10 cellular contexts compared by ENCODE assay signal in the genomic region with DNA sequence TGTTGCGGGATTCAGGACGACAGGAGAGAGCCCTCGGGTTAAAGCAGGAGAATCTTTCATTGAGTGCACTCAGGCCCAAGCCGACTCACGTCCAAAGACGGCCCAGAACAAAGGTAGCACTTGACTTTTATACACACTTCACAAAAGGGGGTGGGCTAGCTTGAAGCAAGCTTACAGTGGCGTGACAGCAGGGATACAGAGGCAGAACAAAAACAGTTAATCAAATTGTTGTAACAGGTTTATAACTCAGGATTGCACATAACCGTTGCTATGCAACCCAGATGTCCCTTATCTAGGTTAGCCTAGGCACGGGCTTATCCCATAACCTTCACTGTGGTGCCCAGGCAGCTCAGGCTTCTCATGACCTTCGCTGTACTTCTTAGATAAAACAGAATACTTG. TPM values are rescaled to one million over a fixed set of nuclear protein-coding genes. Genes with fewer than 3 reads are reported as not detected.
A peak's percentile ranks its signal among the peaks of the same experiment; 100 is the strongest.
DNase-seq lines count a peak whose midpoint lies in the region; TF ChIP-seq lines count a peak whose summit lies in the region.
"Had no signal": no experiment of that assay in that cellular context is flagged by ENCODE, and none has a peak within 500 bp of the region (broad histone marks: within the 10 kb centered on the region; RNA-seq: fewer than 3 reads in every experiment).

No MANE protein-coding gene starts in this region.

- H3K4me3 ChIP-seq in CD4-positive, alpha-beta memory T cell (ENCODE audit: low read length in 2 of 2): no peak overlapping the region
- no peak overlapping the region for H3K4me3 ChIP-seq in HAP-1

- peak overlapping the region in 5 of 8 donors; percentile 49 to 99 (median 53) for H3K4me3 Mint-ChIP-seq in CD4-positive, alpha-beta memory T cell

- POLR2A ChIA-PET in CD4-positive, alpha-beta memory T cell (lab: Charles Lee; ENCODE audit: partially characterized antibody): interaction anchor here (3.4 to 4.3 kb wide), 2 partner anchors 31 to 56 kb away, joined by 36 to 46 read pairs; a partner anchor contains a TSS
- POLR2A ChIA-PET in RWPE1 (lab: Yijun Ruan, JAX; ENCODE audit: low non-redundant PET): interaction anchor here (0.6 kb wide), 1 partner anchor 18 kb away, joined by 3 read pairs; no protein-coding TSS in a partner anchor

- in situ Hi-C loops in HAP-1 (cut with MboI; ENCODE audit: low sequenced_read_pairs): no loop called here

- peaks cover 17 to 39% (median 27%) of the 10 kb centered on the region in 4 donors for H3K4me1 Mint-ChIP-seq in CD4-positive, alpha-beta memory T cell

- H3K27ac ChIP-seq in CD4-positive, alpha-beta memory T cell (ENCODE audit: low read depth, low read length): no peak overlapping the region
- H3K27ac ChIP-seq in RWPE1: peak overlapping the region; percentile 97

- H3K9me3 ChIP-seq in CD4-positive, alpha-beta memory T cell (ENCODE audit: control insufficient read depth in 1 of 2, low read length in 2 of 2): no peaks in the 10 kb centered on the region
- H3K9me3 ChIP-seq in HAP-1: no peaks in the 10 kb centered on the region; the same call in 1 of the 2 replicates

- H3K4me1 ChIP-seq in CD4-positive, alpha-beta memory T cell (ENCODE audit: insufficient read depth, low read length): peaks cover 26% of the 10 kb centered on the region
- H3K4me1 ChIP-seq in HAP-1: peaks cover 19% of the 10 kb centered on the region

- no peaks in the 10 kb centered on the region for H3K27me3 Mint-ChIP-seq in CD4-positive, alpha-beta memory T cell

- peaks cover 18% of the 10 kb centered on the region for H3K36me3 ChIP-seq in CD4-positive, alpha-beta memory T cell (ENCODE audit: insufficient read depth, low read length)
- peaks cover 21% of the 10 kb centered on the region for H3K36me3 ChIP-seq in HAP-1 (replicated peaks)

- intact Hi-C loops in CD4-positive, alpha-beta memory T cell (cut with micrococcal nuclease): no loop called here

- H3K27me3 ChIP-seq in CD4-positive, alpha-beta memory T cell (ENCODE audit: insufficient read depth, low read length): no peaks in the 10 kb centered on the region
- no peaks in the 10 kb centered on the region for H3K27me3 ChIP-seq in HAP-1 (ENCODE audit: low read depth)

- CTCF ChIA-PET in CD4-positive, alpha-beta memory T cell (lab: Charles Lee; ENCODE audit: partially characterized antibody): no interaction called here
- CTCF ChIA-PET in RWPE1 (lab: Yijun Ruan, JAX): interaction anchor here (0.6 kb wide), 2 partner anchors 10 to 443 kb away, joined by 3 read pairs; no protein-coding TSS in a partner anchor

- H3K36me3 Mint-ChIP-seq in CD4-positive, alpha-beta memory T cell: peaks cover 5 to 30% of the 10 kb centered on the region in 2 donors

- peak overlapping the region in 3 of 7 donors; percentile 46 to 98 (median 72) for H3K27ac Mint-ChIP-seq in CD4-positive, alpha-beta memory T cell

- TF ChIP-seq CTCF in RWPE1 (conservative IDR thresholded peaks at IDR 0.05; ENCODE audit: low read depth): no peak

- no peak for DNase-seq in CD4-positive, alpha-beta memory T cell
- DNase-seq in HAP-1 (ENCODE audit: low spot score in 2 of 2) (peak; percentile 77 to 79), RWPE1 (ENCODE audit: low spot score) (no peak), iris pigment epithelial cell (ENCODE audit: low read depth) (peak; percentile 20), kidney tubule cell (ENCODE audit: low spot score) (no peak), Kasumi-1 (lab: John Stamatoyannopoulos, UW) (no peak)
- no peak for DNase-seq in central memory CD4-positive, alpha-beta T cell
- no peak for DNase-seq in stimulated activated CD4-positive, alpha-beta T cell treated with anti-CD3 and anti-CD28 coated beads, Interleukin-12 subunit alpha, Interleukin-12 subunit beta, amount 100 ng/mL, for 4 hours
- DNase-seq: mesendoderm, trophoblast cell had no signal

- peaks cover 0 to 5% (median 0%) of the 10 kb centered on the region in 8 donors for H3K9me3 Mint-ChIP-seq in CD4-positive, alpha-beta memory T cell

RNA-seq across cellular contexts. Expression of a gene that starts 2.0 kb away (rescaled TPM):
- total RNA-seq in CD4-positive, alpha-beta memory T cell: 10 to 100 TPM; 41.8 to 48.8 TPM
- polyA plus RNA-seq in CD4-positive, alpha-beta memory T cell: 10 to 100 TPM; 10.7 to 22.9 TPM

RNA-seq across cellular contexts. Expression of a gene that starts 7.0 kb away (rescaled TPM):
- total RNA-seq in CD4-positive, alpha-beta memory T cell: 10 to 100 TPM; 22.4 to 24.1 TPM
- polyA plus RNA-seq in CD4-positive, alpha-beta memory T cell: 1 to 10 TPM; 4.9 to 7.4 TPM

RNA-seq across cellular contexts. Expression of a gene that starts 30.8 kb away (rescaled TPM):
- total RNA-seq in CD4-positive, alpha-beta memory T cell: 100 to 1,000 TPM; 150 to 156 TPM
- 10 to 100 TPM; 40.7 to 57.9 TPM for polyA plus RNA-seq in CD4-positive, alpha-beta memory T cell

RNA-seq across cellular contexts. Expression of a gene that starts 47.3 kb away (rescaled TPM):
- total RNA-seq in CD4-positive, alpha-beta memory T cell: 100 to 1,000 TPM; 171 to 192 TPM
- 10 to 100 TPM; 28.9 to 33.9 TPM for polyA plus RNA-seq in CD4-positive, alpha-beta memory T cell

RNA-seq across cellular contexts. Expression of a gene that starts 53.3 kb away (rescaled TPM):
- 10 to 100 TPM; 55.5 to 56.2 TPM for total RNA-seq in CD4-positive, alpha-beta memory T cell
- 1 to 10 TPM; 2.6 to 9.5 TPM for polyA plus RNA-seq in CD4-positive, alpha-beta memory T cell

Comparison
In these comparisons a context has a peak if more than half of its experiments do, and no peak if none do; other contexts are left out.
1. DNase-seq: peak in HAP-1 (2 of 2) and iris pigment epithelial cell (single experiment); none in CD4-positive, alpha-beta memory T cell (0 of 5), RWPE1 (single experiment), kidney tubule cell (single experiment), Kasumi-1 (0 of 2), central memory CD4-positive, alpha-beta T cell (single experiment) and stimulated activated CD4-positive, alpha-beta T cell treated with anti-CD3 and anti-CD28 coated beads, Interleukin-12 subunit alpha, Interleukin-12 subunit beta, amount 100 ng/mL, for 4 hours (single experiment).